In the genomic region with DNA sequence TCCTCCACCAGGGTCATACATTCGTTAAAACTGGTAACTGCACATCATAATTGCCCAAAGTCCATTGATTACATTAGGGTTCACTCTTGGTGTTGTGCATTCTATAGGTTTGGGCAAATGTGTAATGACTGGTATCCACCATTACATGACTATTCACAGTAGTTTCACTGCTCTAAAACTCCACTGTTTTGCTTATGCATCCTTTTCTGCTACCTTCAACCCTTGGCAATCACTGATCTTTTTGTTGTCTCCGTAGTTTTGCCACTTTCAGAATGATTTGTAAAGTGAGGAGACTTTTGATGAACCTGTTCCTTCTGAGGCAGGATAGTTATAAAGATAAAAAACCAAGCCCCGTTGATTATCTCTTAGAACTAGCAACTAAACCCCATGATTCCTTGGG, we compare ENCODE assay signal across 36 cellular contexts.
"Had no signal": no experiment of that assay in that cellular context is flagged by ENCODE, and none has a peak within 500 bp of the region (broad histone marks: within the 10 kb centered on the region; RNA-seq: fewer than 3 reads in every experiment).

No MANE protein-coding gene starts in this region.

- H3K9me3 ChIP-seq: MG63 had no signal

- H3K27me3 ChIP-seq: MG63 had no signal

- H3K4me3 ChIP-seq: MG63 had no signal

- H3K36me3 ChIP-seq: MG63 had no signal

- DNase-seq: Kasumi-1, MG63, MM.1S, MV-4-11, NCI-H1048, NCI-H1092, NCI-H1092 treated with DMSO at 0.1 percent for 48 hours, NCI-H1105, NCI-H1105 treated with DMSO at 0.1 percent for 48 hours, NCI-H1417, NCI-H1417 treated with DMSO at 0.1 percent for 48 hours, NCI-H1436, NCI-H1436 treated with DMSO at 0.1 percent for 48 hours, NCI-H146, NCI-H1694, NCI-H1694 treated with DMSO at 0.1 percent for 48 hours, NCI-H187, NCI-H187 treated with DMSO at 0.1 percent for 48 hours, NCI-H1930, NCI-H2029, NCI-H2029 treated with DMSO at 0.1 percent for 48 hours, NCI-H2081, NCI-H2081 treated with DMSO at 0.1 percent for 48 hours, NCI-H2107, NCI-H2171, NCI-H2171 treated with DMSO at 0.1 percent for 48 hours, NCI-H2227 treated with DMSO at 0.1 percent for 48 hours, NCI-H226, NCI-H345, NCI-H446, NCI-H446 treated with DMSO at 0.1 percent for 48 hours, NCI-H510A, NCI-H510A treated with DMSO at 0.1 percent for 48 hours, NCI-H524, NCI-H524 treated with DMSO at 0.1 percent for 48 hours, NCI-H526 had no signal
